8 cellular contexts compared by ENCODE assay signal in genomic region chr17:78774956-78775571, GRCh38. TPM values are rescaled to one million over a fixed set of nuclear protein-coding genes. Genes with fewer than 3 reads are reported as not detected.
DNase-seq lines count a peak whose midpoint lies in the region; ATAC-seq, FAIRE-seq and TF ChIP-seq lines count a peak whose summit lies in the region.

No MANE protein-coding gene starts in this region.

- TF ChIP-seq RAD21 in HepG2 (CRISPR knock-in tag; IDR thresholded peaks at IDR 0.05): no peak

- H2AFZ ChIP-seq in HepG2 (ENCODE audit: low read length): no peak overlapping the region

- peaks cover 12% of the 10 kb centered on the region for H4K20me1 ChIP-seq in HepG2 (ENCODE audit: insufficient read depth, low read length)

- peak; percentile 43 for ATAC-seq in HG03520 (IDR thresholded peaks at IDR 0.05; ENCODE audit: unreplicated experiment)
- ATAC-seq in HepG2: peak; percentile 42
- no peak for ATAC-seq in HG03196 (IDR thresholded peaks at IDR 0.05; ENCODE audit: unreplicated experiment)

- in situ Hi-C loops in GM13976 (cut with MboI; ENCODE audit: low sequenced_read_pairs, unreplicated experiment): no loop called here
- in situ Hi-C loops in HepG2 (cut with HindIII; ENCODE audit: extremely low pct_ligation_motif_present, low pct_unique_long_range_greater_than_20kb): no loop called here

- no peak for TF ChIP-seq POLR2A in HepG2 (IDR thresholded peaks at IDR 0.05; ENCODE audit: insufficient read depth in 1 of 2, low read depth in 2 of 2, low read length in 2 of 2)

- POLR2A ChIA-PET in HepG2 (lab: Yijun Ruan, JAX): interaction anchor here (0.5 kb wide), 1 partner anchor 18 kb away, joined by 3 read pairs; no protein-coding TSS in a partner anchor

- no TSS peak for BruUV-seq in HepG2 (replicated peaks; lab: Mats Ljungman, UMichigan)

- no peak overlapping the region for H3K4me3 ChIP-seq in HepG2 (replicated peaks in 1 of 3; ENCODE audit: insufficient read depth in 1 of 3, low read depth in 2 of 3, low read length in 3 of 3)
- H3K4me3 ChIP-seq in subcutaneous abdominal adipose tissue (ENCODE audit: low read depth in 1 of 5, low read length in 5 of 5): peak overlapping the region in 4 of 5 donors; percentile 0 to 41 (median 33)

- CTCF ChIA-PET in HepG2 (lab: Yijun Ruan, JAX; ENCODE audit: low intra/inter-chr PET ratio, low total read pairs): no interaction called here

- no peaks in the 10 kb centered on the region for H3K9me3 ChIP-seq in HepG2 (ENCODE audit: low read length)
- no peaks in the 10 kb centered on the region for H3K9me3 ChIP-seq in subcutaneous abdominal adipose tissue (ENCODE audit: control insufficient read depth in 5 of 5, low read length in 5 of 5)

- TF ChIP-seq EP300 in HepG2 (IDR thresholded peaks at IDR 0.05; ENCODE audit: low read depth in 2 of 2, low read length in 2 of 2) (no peak), HepG2 (CRISPR knock-in tag; IDR thresholded peaks at IDR 0.05; ENCODE audit: borderline replicate concordance) (no peak)

- H3K4me1 ChIP-seq in HepG2 (ENCODE audit: insufficient read depth, low read length) (peaks cover 27% of the 10 kb centered on the region), subcutaneous abdominal adipose tissue (ENCODE audit: control insufficient read depth in 5 of 5, insufficient read depth in 5 of 5, low read length in 5 of 5) (peaks cover 0 to 42% (median 31%) of the 10 kb centered on the region in 5 donors)

- TF ChIP-seq CTCF in GM13976 (IDR thresholded peaks at IDR 0.05; ENCODE audit: borderline replicate concordance, control extremely low read depth, extremely low read depth, insufficient read depth, missing control alignments) (no peak), HepG2 (CRISPR knock-in tag; IDR thresholded peaks at IDR 0.05) (no peak)

- WGBS in HepG2 (ENCODE audit: low lambda C conversion rate): 94% methylated on average over 12 of the region's 12 CpGs

- no peak overlapping the region for H3K9ac ChIP-seq in HepG2 (ENCODE audit: insufficient read depth, low read depth, low read length)
- H3K9ac ChIP-seq in subcutaneous abdominal adipose tissue (ENCODE audit: low read length in 5 of 5): peak overlapping the region in 3 of 5 donors; percentile 30 to 70 (median 52)

- H3K4me2 ChIP-seq in HepG2 (ENCODE audit: low read depth, low read length): no peak overlapping the region

- FAIRE-seq in HepG2 (lab: Jason Lieb, UNC): no peak

- H3K36me3 ChIP-seq in HepG2 (replicated peaks in 1 of 2; ENCODE audit: control insufficient read depth in 1 of 2, insufficient read depth in 2 of 2, low read length in 2 of 2) (peaks cover 0 to 1% of the 10 kb centered on the region in 2 experiments; a peak in 2 of 5 replicates), subcutaneous abdominal adipose tissue (ENCODE audit: control insufficient read depth in 5 of 5, insufficient read depth in 5 of 5, low read length in 5 of 5) (no peaks in the 10 kb centered on the region)

- H3K79me2 ChIP-seq in HepG2 (ENCODE audit: insufficient read depth, low read length): peaks cover 75% of the 10 kb centered on the region

- intact Hi-C loops in HepG2 (cut with micrococcal nuclease; ENCODE audit: unreplicated experiment): no loop called here

- H3K27me3 ChIP-seq in HepG2 (ENCODE audit: control insufficient read depth in 1 of 2, insufficient read depth in 2 of 2, low read length in 2 of 2) (no peaks in the 10 kb centered on the region), subcutaneous abdominal adipose tissue (ENCODE audit: control insufficient read depth in 5 of 5, insufficient read depth in 4 of 5, low read length in 5 of 5) (no peaks in the 10 kb centered on the region)

- H3K27ac ChIP-seq in HepG2 (ENCODE audit: extremely low read length, insufficient read depth, low read length) (no peak overlapping the region), subcutaneous abdominal adipose tissue (ENCODE audit: low read depth, low read length) (peak overlapping the region; percentile 32)

- DNase-seq in GM13976 (ENCODE audit: low spot score) (peak; percentile 38), HepG2 (ENCODE audit: low spot score) (no peak), cerebellum (ENCODE audit: low spot score) (no peak), NCI-H2029 treated with DMSO at 0.1 percent for 48 hours (lab: John Stamatoyannopoulos, UW) (no peak)
- peak; percentile 61 for DNase-seq in activated T-cell treated with anti-CD3 and anti-CD28 coated beads, Interleukin-2, amount 50 U/mL, for 1 hour

TF ChIP-seq in HepG2, 621 proteins besides CTCF, POLR2A, EP300 and RAD21:
- TF ChIP-seq ZNF432 (CRISPR knock-in tag; IDR thresholded peaks at IDR 0.05; ENCODE audit: borderline replicate concordance) (no peak), ZBTB38 (CRISPR knock-in tag; IDR thresholded peaks at IDR 0.05) (0 out of 2 replicates have a peak, but pooled peaks have one; percentile 31)

RNA-seq across cellular contexts. Expression of gene CYTH1, which starts 7.0 kb away (rescaled TPM):
- total RNA-seq in HepG2 (2016; rRNA removed; fragmentation: Illumina TruSeq; extraction: Trizol): 20.1 and 21.3 TPM in 2 replicates
- 4.6 and 4.8 TPM in 2 replicates for total RNA-seq in HepG2 (2016; cell fraction: cytosol; rRNA removed; fragmentation: Illumina TruSeq; extraction: Trizol; ENCODE audit: low read depth)
- total RNA-seq in HepG2 (2016; cell fraction: insoluble cytoplasmic fraction; rRNA removed; fragmentation: Illumina TruSeq; extraction: Trizol): 20.2 and 20.6 TPM in 2 replicates
- total RNA-seq in HepG2 (2016; cell fraction: membrane; rRNA removed; fragmentation: Illumina TruSeq; extraction: Trizol): 12.9 and 13.2 TPM in 2 replicates
- 21.3 and 24.7 TPM in 2 replicates for total RNA-seq in HepG2 (2016; cell fraction: nucleus; rRNA removed; fragmentation: Illumina TruSeq; extraction: Trizol)
- 48.9 and 66.5 TPM in 2 replicates for polyA plus RNA-seq in HepG2 (2011; rRNA removed)
- 36.2 and 36.3 TPM in 2 replicates for polyA plus RNA-seq in HepG2 (2011; cell fraction: cytosol; rRNA removed)
- 233 and 263 TPM in 2 replicates for polyA plus RNA-seq in HepG2 (2011; cell fraction: nucleus; rRNA removed)
- 33.2 and 38.1 TPM in 2 replicates for polyA plus RNA-seq in HepG2 (2012)
- polyA plus RNA-seq in HepG2 (2016; cell fraction: cytosol; fragmentation: Illumina TruSeq; extraction: Trizol; ENCODE audit: low read depth): 2.0 TPM in 2 replicates
- 22.9 and 27.1 TPM in 2 replicates for polyA plus RNA-seq in HepG2 (2016; cell fraction: insoluble cytoplasmic fraction; fragmentation: Illumina TruSeq; extraction: Trizol; ENCODE audit: low read depth)
- polyA plus RNA-seq in HepG2 (2016; cell fraction: membrane; fragmentation: Illumina TruSeq; extraction: Trizol; ENCODE audit: low read depth): 7.5 and 8.2 TPM in 2 replicates
- 48.3 and 49.0 TPM in 2 replicates for polyA plus RNA-seq in HepG2 (2016; cell fraction: nucleus; fragmentation: Illumina TruSeq; extraction: Trizol; ENCODE audit: insufficient read depth, low read depth)
- 20.1 and 43.0 TPM in 2 replicates for polyA minus RNA-seq in HepG2 (2011; rRNA and poly(A)+ RNA removed; ENCODE audit: low replicate concordance)
- 16.4 and 17.8 TPM in 2 replicates for polyA minus RNA-seq in HepG2 (2011; cell fraction: cytosol; rRNA and poly(A)+ RNA removed)
- 66.4 and 72.6 TPM in 2 replicates for polyA minus RNA-seq in HepG2 (2011; cell fraction: nucleus; rRNA and poly(A)+ RNA removed)
- total RNA-seq in cerebellum: 40.5 TPM

Comparison
In these comparisons a context has a peak if more than half of its experiments do, and no peak if none do; other contexts are left out.
1. DNase-seq: peak in GM13976 (single experiment) and activated T-cell treated with anti-CD3 and anti-CD28 coated beads, Interleukin-2, amount 50 U/mL, for 1 hour (single experiment); none in HepG2 (single experiment), cerebellum (single experiment) and NCI-H2029 treated with DMSO at 0.1 percent for 48 hours (single experiment).
2. H3K4me3 ChIP-seq: peak in subcutaneous abdominal adipose tissue (4 of 5); none in HepG2 (0 of 3).